In the genomic region with DNA sequence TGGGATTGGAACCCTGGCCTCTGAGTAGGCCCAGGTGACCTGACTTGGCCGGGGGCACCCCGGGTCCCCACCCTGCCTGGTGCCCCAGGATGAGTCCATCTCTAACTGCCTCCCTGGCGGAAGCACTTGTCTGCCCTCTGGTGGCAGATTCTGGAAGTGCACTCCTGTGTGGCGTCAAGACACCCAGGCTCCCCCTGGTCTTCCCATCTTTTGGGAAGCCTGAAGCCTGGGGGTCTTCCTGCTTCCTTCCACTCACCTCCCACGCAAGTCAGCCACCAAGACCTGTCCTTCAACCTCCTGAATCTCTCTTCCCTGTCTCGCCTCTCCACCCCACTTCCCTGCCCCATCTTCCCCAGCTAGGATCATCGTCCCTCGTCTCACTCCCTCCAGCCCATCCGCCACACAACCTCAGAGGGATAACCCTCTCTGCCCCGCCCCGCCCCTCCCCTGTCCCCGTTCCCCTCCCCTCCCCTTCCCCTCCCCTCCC, we compare ENCODE assay signal across 9 cellular contexts. TPM values are rescaled to one million over a fixed set of nuclear protein-coding genes. Genes with fewer than 3 reads are reported as not detected.
A peak's percentile ranks its signal among the peaks of the same experiment; 100 is the strongest.
DNase-seq lines count a peak whose midpoint lies in the region; ATAC-seq, FAIRE-seq and TF ChIP-seq lines count a peak whose summit lies in the region.
"Had no signal": no experiment of that assay in that cellular context is flagged by ENCODE, and none has a peak within 500 bp of the region (broad histone marks: within the 10 kb centered on the region; RNA-seq: fewer than 3 reads in every experiment).

No MANE protein-coding gene starts in this region.

- POLR2A ChIA-PET in Caco-2 (lab: Charles Lee) = interaction anchor here (0.7 kb wide), 1 partner anchor 67 kb away, joined by 4 read pairs; no protein-coding TSS in a partner anchor
- POLR2A ChIA-PET in Panc1 (lab: Charles Lee) = no interaction called here

- H3K27me3 ChIP-seq in Caco-2 (replicated peaks; ENCODE audit: control insufficient read depth, insufficient read depth, low read length) = no peaks in the 10 kb centered on the region
- H3K27me3 ChIP-seq in Panc1 (ENCODE audit: control insufficient read depth, insufficient read depth, low read length) = no peaks in the 10 kb centered on the region
- no peaks in the 10 kb centered on the region for H3K27me3 ChIP-seq in neutrophil

- H3K27ac Mint-ChIP-seq in Caco-2 (ENCODE audit: unreplicated experiment) = no peak overlapping the region
- H3K27ac Mint-ChIP-seq: dendritic cell treated with granulocyte-macrophage colony-stimulating factor and Interleukin-4, amounts not matched to agents 40 ng/mL and 50 ng/mL, for 4 days had no signal

- ATAC-seq in Panc1 = peak; percentile 88

- peak; percentile 44 for FAIRE-seq in HTR-8/SVneo (lab: Jason Lieb, UNC)

- H3K4me3 ChIP-seq in Caco-2 (ENCODE audit: low read depth, low read length) (no peak overlapping the region), Panc1 (ENCODE audit: low read depth in 2 of 2, low read length in 2 of 2) (no peak overlapping the region), fibroblast of villous mesenchyme (ENCODE audit: low read depth, low read length) (peak overlapping the region; percentile 25), neutrophil (ENCODE audit: low read depth in 1 of 2, low read length in 1 of 2) (no peak overlapping the region)

- DNase-seq in Caco-2 (peak; percentile 84 to 89), HTR-8/SVneo (ENCODE audit: insufficient read length, low spot score) (peak; percentile 88), Panc1 (ENCODE audit: low read depth, low spot score) (peak; percentile 57), activated T-helper 1 cell treated with Interleukin-2 at 50 U/mL for 16 hours (ENCODE audit: low read depth) (peak; percentile 76), fibroblast of villous mesenchyme (ENCODE audit: low read depth) (peak; percentile 70), substantia nigra (lab: John Stamatoyannopoulos, UW) (peak in 46 of 49 donors; percentile 4 to 85 (median 54)), GM19240 (ENCODE audit: insufficient read length, low spot score) (no peak)

- no peaks in the 10 kb centered on the region for H3K9me3 Mint-ChIP-seq in Caco-2 (ENCODE audit: unreplicated experiment)
- H3K9me3 Mint-ChIP-seq: dendritic cell treated with granulocyte-macrophage colony-stimulating factor and Interleukin-4, amounts not matched to agents 40 ng/mL and 50 ng/mL, for 4 days had no signal

- no TSS peak for BruUV-seq in Caco-2 (replicated peaks; lab: Mats Ljungman, UMichigan)
- no TSS peak for BruUV-seq in Panc1 (replicated peaks; lab: Mats Ljungman, UMichigan)

- TF ChIP-seq CTCF in Caco-2 (IDR thresholded peaks at IDR 0.05; ENCODE audit: insufficient read depth in 1 of 2, low read depth in 1 of 2, low read length in 1 of 2, severe bottlenecking in 1 of 2, unreplicated experiment in 1 of 2) (peak; percentile 98 to 99), Panc1 (IDR thresholded peaks at IDR 0.05) (peak; percentile 93), fibroblast of villous mesenchyme (IDR thresholded peaks at IDR 0.05; ENCODE audit: insufficient read depth, low read depth, low read length) (peak; percentile 99), neutrophil (IDR thresholded peaks at IDR 0.05) (peak; percentile 93)

- no peaks in the 10 kb centered on the region for H3K27me3 Mint-ChIP-seq in Caco-2 (ENCODE audit: insufficient read depth, unreplicated experiment)

- H3K4me1 Mint-ChIP-seq in Caco-2 (ENCODE audit: low read depth, unreplicated experiment) = no peaks in the 10 kb centered on the region

- H3K27ac ChIP-seq in Panc1 (ENCODE audit: low read length) = no peak overlapping the region
- no peak overlapping the region for H3K27ac ChIP-seq in neutrophil
- H3K27ac ChIP-seq in substantia nigra (ENCODE audit: low read depth, low read length, poor library complexity, severe bottlenecking) = no peak overlapping the region

- H3K36me3 Mint-ChIP-seq in Caco-2 (ENCODE audit: insufficient read depth, unreplicated experiment) = peaks cover 6% of the 10 kb centered on the region

- intact Hi-C loops in Caco-2 (cut with micrococcal nuclease; ENCODE audit: unreplicated experiment) (loop anchor here (1.0 kb wide), 4 partner anchors 16 to 92 kb away; no protein-coding TSS in a partner anchor), Panc1 (cut with micrococcal nuclease; ENCODE audit: unreplicated experiment) (no loop called here)

- in situ Hi-C loops in Panc1 (cut with HindIII; ENCODE audit: low pct_unique_long_range_greater_than_20kb, low sequenced_read_pairs) = no loop called here

- no peak overlapping the region for H3K4me3 Mint-ChIP-seq in Caco-2 (ENCODE audit: unreplicated experiment)
- H3K4me3 Mint-ChIP-seq: dendritic cell treated with granulocyte-macrophage colony-stimulating factor and Interleukin-4, amounts not matched to agents 40 ng/mL and 50 ng/mL, for 4 days had no signal

- H3K4me1 ChIP-seq in Caco-2 = no peaks in the 10 kb centered on the region
- no peaks in the 10 kb centered on the region for H3K4me1 ChIP-seq in Panc1 (ENCODE audit: control insufficient read depth, insufficient read depth, low read length)
- peaks cover 0 to 4% of the 10 kb centered on the region in 2 experiments for H3K4me1 ChIP-seq in neutrophil (ENCODE audit: control insufficient read depth in 1 of 2, insufficient read depth in 1 of 2, low read depth in 1 of 2, low read length in 1 of 2)

- CTCF ChIA-PET in Caco-2 (lab: Charles Lee) (interaction anchor here (1.8 kb wide), 1 partner anchor 78 kb away, joined by 5 read pairs; no protein-coding TSS in a partner anchor), Panc1 (lab: Charles Lee) (no interaction called here)

- H3K36me3 ChIP-seq in Caco-2 (ENCODE audit: control insufficient read depth, insufficient read depth, low read length) = no peaks in the 10 kb centered on the region
- H3K36me3 ChIP-seq in Panc1 (ENCODE audit: control insufficient read depth, insufficient read depth, low read length) = no peaks in the 10 kb centered on the region
- H3K36me3 ChIP-seq in neutrophil = peaks cover 25% of the 10 kb centered on the region

- no peaks in the 10 kb centered on the region for H3K9me3 ChIP-seq in Caco-2
- no peaks in the 10 kb centered on the region for H3K9me3 ChIP-seq in Panc1 (ENCODE audit: control insufficient read depth, insufficient read depth, low read depth, low read length)
- H3K9me3 ChIP-seq in neutrophil = no peaks in the 10 kb centered on the region

RNA-seq across cellular contexts. Expression of gene RABAC1, which starts 7.4 kb away (rescaled TPM):
- 64.4 and 70.7 TPM in 2 replicates for total RNA-seq in Caco-2 (2022)
- 69.1 TPM for total RNA-seq in Panc1 (2021; ENCODE audit: unreplicated experiment)
- polyA plus RNA-seq in Panc1 (2012; ENCODE audit: insufficient read length) = 192 TPM
- 105 and 173 TPM in 2 replicates for total RNA-seq in fibroblast of villous mesenchyme

RNA-seq across cellular contexts. Expression of gene ERFL, which starts 23.5 kb away (rescaled TPM):
- total RNA-seq in Caco-2 (2022) (0.23 and 0.49 TPM in 2 replicates), Panc1 (2021; ENCODE audit: unreplicated experiment) (0.18 TPM), fibroblast of villous mesenchyme (under 0.01 TPM in 1 of 2 replicates, not detected in the other)
- polyA plus RNA-seq in Panc1 (2012; ENCODE audit: insufficient read length) = 0.15 TPM

RNA-seq across cellular contexts. Expression of gene ATP1A3, which starts 42.3 kb away (rescaled TPM):
- total RNA-seq in Caco-2 (2022) = 0.54 and 0.84 TPM in 2 replicates
- total RNA-seq in Panc1 (2021; ENCODE audit: unreplicated experiment) = 4.9 TPM
- polyA plus RNA-seq in Panc1 (2012; ENCODE audit: insufficient read length) = 4.0 TPM
- total RNA-seq in fibroblast of villous mesenchyme = not detected in 2 replicates
